ENCODE assay signal across 20 cellular contexts in genomic region chr11:132137981-132138313, GRCh38.
"Had no signal": no experiment of that assay in that cellular context is flagged by ENCODE, and none has a peak within 500 bp of the region (broad histone marks: within the 10 kb centered on the region; RNA-seq: fewer than 3 reads in every experiment).

No MANE protein-coding gene starts in this region.

- H3K36me3 ChIP-seq: gastrocnemius medialis, heart left ventricle, neural progenitor cell, right atrium auricular region, thyroid gland, WERI-Rb-1 had no signal

- ATAC-seq: esophagus mucosa; gastrocnemius medialis; heart left ventricle; left ventricle myocardium superior; mucosa of descending colon; naive thymus-derived CD4-positive, alpha-beta T cell had no signal

- H3K9me3 Mint-ChIP-seq: activated naive CD4-positive, alpha-beta T cell treated with anti-CD3 and anti-CD28 coated beads, Interleukin-2, amount 50 U/mL, for 24 hours; dendritic cell treated with granulocyte-macrophage colony-stimulating factor and Interleukin-4, amounts not matched to agents 40 ng/mL and 50 ng/mL, for 4 days; neural progenitor cell had no signal

- H3K27me3 Mint-ChIP-seq: activated naive CD4-positive, alpha-beta T cell treated with anti-CD3 and anti-CD28 coated beads, Interleukin-2, amount 50 U/mL, for 24 hours; memory B cell had no signal

- H3K4me1 Mint-ChIP-seq: activated naive CD4-positive, alpha-beta T cell treated with anti-CD3 and anti-CD28 coated beads, Interleukin-2, amount 50 U/mL, for 24 hours; memory B cell; naive thymus-derived CD4-positive, alpha-beta T cell had no signal

- H3K27me3 ChIP-seq: gastrocnemius medialis, heart left ventricle, neural progenitor cell, right atrium auricular region, thyroid gland had no signal

- H3K4me1 ChIP-seq: gastrocnemius medialis, heart left ventricle, right atrium auricular region, thyroid gland had no signal

- H3K27ac ChIP-seq: gastrocnemius medialis, heart left ventricle, neural progenitor cell, right atrium auricular region, thyroid gland, WERI-Rb-1 had no signal

- H3K27ac Mint-ChIP-seq: activated naive CD4-positive, alpha-beta T cell treated with anti-CD3 and anti-CD28 coated beads, Interleukin-2, amount 50 U/mL, for 24 hours; dendritic cell treated with granulocyte-macrophage colony-stimulating factor and Interleukin-4, amounts not matched to agents 40 ng/mL and 50 ng/mL, for 4 days; memory B cell; naive thymus-derived CD4-positive, alpha-beta T cell; neural progenitor cell; progenitor cell of endocrine pancreas had no signal

- H3K36me3 Mint-ChIP-seq: activated naive CD4-positive, alpha-beta T cell treated with anti-CD3 and anti-CD28 coated beads, Interleukin-2, amount 50 U/mL, for 24 hours; memory B cell; naive thymus-derived CD4-positive, alpha-beta T cell; neural progenitor cell had no signal

- H3K4me3 ChIP-seq: gastrocnemius medialis, heart left ventricle, mucosa of descending colon, neural progenitor cell, right atrium auricular region, thyroid gland had no signal

- DNase-seq: activated CD4-positive, alpha-beta T cell treated with anti-CD3 and anti-CD28 coated beads for 1 hour; activated gamma-delta T cell; effector CD8-positive, alpha-beta T cell; gastrocnemius medialis; heart left ventricle; kidney glomerular epithelial cell; left ventricle myocardium superior; mucosa of descending colon; naive thymus-derived CD4-positive, alpha-beta T cell; stimulated activated CD4-positive, alpha-beta T cell treated with anti-CD3 and anti-CD28 coated beads, Interleukin-2, amount 100 ng/mL, for 24 hours; stimulated activated naive CD4-positive, alpha-beta T cell treated with Interleukin-2 at 50 U/mL for 16 hours; thyroid gland; WERI-Rb-1 had no signal

- H3K4me3 Mint-ChIP-seq: activated naive CD4-positive, alpha-beta T cell treated with anti-CD3 and anti-CD28 coated beads, Interleukin-2, amount 50 U/mL, for 24 hours; dendritic cell treated with granulocyte-macrophage colony-stimulating factor and Interleukin-4, amounts not matched to agents 40 ng/mL and 50 ng/mL, for 4 days; memory B cell; naive thymus-derived CD4-positive, alpha-beta T cell; neural progenitor cell had no signal

- H3K9me3 ChIP-seq: gastrocnemius medialis, heart left ventricle, mucosa of descending colon, right atrium auricular region, thyroid gland had no signal
